In the genomic region with DNA sequence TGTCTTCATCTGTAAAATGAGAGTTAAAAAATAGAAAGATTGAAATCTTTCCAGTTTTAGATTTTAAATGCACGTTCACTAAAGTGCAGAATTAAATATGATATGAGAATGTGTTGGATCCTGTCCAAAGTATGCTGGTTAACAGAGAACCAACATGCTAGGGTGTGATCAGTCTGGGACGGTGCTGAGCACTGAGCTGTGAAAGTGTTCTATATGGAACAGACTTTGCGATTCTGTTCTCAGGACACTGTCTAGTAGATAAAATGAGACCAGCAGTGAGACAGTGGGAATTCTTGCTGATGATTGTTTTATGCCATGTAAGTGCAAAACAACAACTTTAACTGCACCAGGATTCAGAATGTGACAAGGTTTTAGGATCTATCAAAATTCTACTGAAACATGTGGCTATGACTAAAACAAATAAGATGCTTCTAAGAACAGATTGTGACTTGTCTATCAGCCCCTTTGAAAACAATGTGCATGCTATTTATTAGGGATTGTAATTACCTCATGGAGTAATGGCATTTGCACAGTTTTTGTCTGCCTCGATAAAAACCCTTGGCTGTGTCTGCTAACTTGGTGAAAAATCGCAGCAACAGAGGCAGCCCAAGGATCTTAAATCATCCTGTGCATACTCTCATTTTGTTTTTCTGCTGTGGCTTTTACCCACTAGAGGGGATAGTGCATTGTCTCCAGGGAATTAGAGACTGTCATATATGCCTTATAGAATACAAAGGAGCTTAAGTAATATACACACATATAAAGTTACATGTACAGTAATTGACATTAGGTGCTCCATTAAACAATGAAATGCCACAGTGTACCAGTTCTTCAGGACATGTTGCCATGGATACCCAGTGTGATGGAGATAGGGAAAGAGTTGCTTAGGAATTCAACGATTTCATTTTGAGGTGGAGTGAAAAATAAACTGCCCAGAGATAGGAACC, we compare ENCODE assay signal across 13 cellular contexts. TPM values are rescaled to one million over a fixed set of nuclear protein-coding genes. Genes with fewer than 3 reads are reported as not detected.
DNase-seq lines count a peak whose midpoint lies in the region; ATAC-seq and TF ChIP-seq lines count a peak whose summit lies in the region.
"Had no signal": no experiment of that assay in that cellular context is flagged by ENCODE, and none has a peak within 500 bp of the region (broad histone marks: within the 10 kb centered on the region; RNA-seq: fewer than 3 reads in every experiment).

No MANE protein-coding gene starts in this region.

- intact Hi-C loops in gastrocnemius medialis (cut with DNase I; ENCODE audit: low total_unique reads) (no loop called here), PC-3 (cut with micrococcal nuclease) (no loop called here)

- no peaks in the 10 kb centered on the region for H3K9me3 Mint-ChIP-seq in effector memory CD8-positive, alpha-beta T cell
- H3K9me3 Mint-ChIP-seq: activated T-cell treated with anti-CD3 and anti-CD28 coated beads, Interleukin-2, amount 50 U/mL, for 24 hours had no signal

- no peak for TF ChIP-seq POLR2A in gastrocnemius medialis (IDR thresholded peaks at IDR 0.05)

- H3K27me3 ChIP-seq in gastrocnemius medialis (no peaks in the 10 kb centered on the region), PC-3 (ENCODE audit: low read length) (no peaks in the 10 kb centered on the region)
- H3K27me3 ChIP-seq: testis had no signal

- no peak overlapping the region for H3K4me3 Mint-ChIP-seq in effector memory CD8-positive, alpha-beta T cell
- H3K4me3 Mint-ChIP-seq: activated T-cell treated with anti-CD3 and anti-CD28 coated beads, Interleukin-2, amount 50 U/mL, for 24 hours had no signal

- no peak overlapping the region for H2AFZ ChIP-seq in PC-3 (ENCODE audit: low read length)

- peaks cover 0 to 11% of the 10 kb centered on the region in 2 donors for H3K27me3 Mint-ChIP-seq in effector memory CD8-positive, alpha-beta T cell

- H3K27ac ChIP-seq in gastrocnemius medialis: peak overlapping the region; percentile 2 to 76 (median 11)
- H3K27ac ChIP-seq in PC-3 (ENCODE audit: low read length): no peak overlapping the region
- H3K27ac ChIP-seq: testis had no signal

- H3K27ac Mint-ChIP-seq in effector memory CD8-positive, alpha-beta T cell: no peak overlapping the region
- H3K27ac Mint-ChIP-seq: activated T-cell treated with anti-CD3 and anti-CD28 coated beads, Interleukin-2, amount 50 U/mL, for 24 hours had no signal

- peaks cover 7% of the 10 kb centered on the region; the same call in 1 of the 2 replicates for H3K79me2 ChIP-seq in PC-3 (ENCODE audit: low read length)

- H3K9ac ChIP-seq in PC-3 (ENCODE audit: low read length): no peak overlapping the region

- DNase-seq in NCI-H1417 (lab: John Stamatoyannopoulos, UW): peak in 2 of 3 experiments; percentile 15 to 38
- no peak for DNase-seq in NCI-H1417 treated with DMSO at 0.1 percent for 48 hours (lab: John Stamatoyannopoulos, UW)
- DNase-seq in NCI-H2171 treated with DMSO at 0.1 percent for 48 hours (lab: John Stamatoyannopoulos, UW): peak; percentile 63
- DNase-seq in effector memory CD8-positive, alpha-beta T cell: no peak
- DNase-seq in gastrocnemius medialis: no peak
- no peak for DNase-seq in H4 (ENCODE audit: low spot score)
- no peak for DNase-seq in PC-3
- DNase-seq: activated CD4-positive, CD25-positive, alpha-beta regulatory T cell treated with anti-CD3 and anti-CD28 coated beads, Interleukin-2, amount 50 U/mL, for 72 hours; activated T-cell treated with anti-CD3 and anti-CD28 coated beads, Interleukin-2, amount 50 U/mL, for 24 hours; NCI-H187; testis had no signal

- H3K9me2 ChIP-seq in PC-3 (replicated peaks; ENCODE audit: low read length): no peaks in the 10 kb centered on the region

- POLR2A ChIA-PET in PC-3 (lab: Charles Lee; ENCODE audit: unreplicated experiment): no interaction called here

- no peak overlapping the region for H3K4me2 ChIP-seq in PC-3 (ENCODE audit: low read length)

- peaks cover 46 to 78% of the 10 kb centered on the region in 2 donors for H3K4me1 ChIP-seq in gastrocnemius medialis
- H3K4me1 ChIP-seq in PC-3 (ENCODE audit: insufficient read depth, low read length): peaks cover 6% of the 10 kb centered on the region
- H3K4me1 ChIP-seq: testis had no signal

- no peak overlapping the region for H3K4me3 ChIP-seq in gastrocnemius medialis
- no peak overlapping the region for H3K4me3 ChIP-seq in PC-3 (ENCODE audit: low read length)
- H3K4me3 ChIP-seq: testis had no signal

- H3K9me3 ChIP-seq in gastrocnemius medialis (no peaks in the 10 kb centered on the region), PC-3 (ENCODE audit: low read length) (no peaks in the 10 kb centered on the region)
- H3K9me3 ChIP-seq: testis had no signal

- CTCF ChIA-PET in PC-3 (lab: Charles Lee): no interaction called here

- TF ChIP-seq CTCF in gastrocnemius medialis (IDR thresholded peaks at IDR 0.05 in 4 of 5, conservative IDR thresholded peaks at IDR 0.05 in 1 of 5) (no peak), PC-3 (conservative IDR thresholded peaks at IDR 0.05; ENCODE audit: low read depth, low read length) (no peak)

- peak; percentile 51 for ATAC-seq in effector memory CD8-positive, alpha-beta T cell (replicated peaks)
- ATAC-seq in gastrocnemius medialis (no peak), HG03196 (IDR thresholded peaks at IDR 0.05; ENCODE audit: unreplicated experiment) (no peak), PC-3 (no peak)
- ATAC-seq: HepG2 had no signal

- H3K4me1 Mint-ChIP-seq in effector memory CD8-positive, alpha-beta T cell (ENCODE audit: low read depth in 2 of 2): peaks cover 15 to 36% of the 10 kb centered on the region in 2 donors

- H3K36me3 ChIP-seq in gastrocnemius medialis: no peaks in the 10 kb centered on the region
- H3K36me3 ChIP-seq in PC-3 (ENCODE audit: low read depth, low read length): no peaks in the 10 kb centered on the region

- no TSS peak for BruUV-seq in PC-3 (replicated peaks; lab: Mats Ljungman, UMichigan)

- H3F3A ChIP-seq in PC-3 (ENCODE audit: low read length, unreplicated experiment): no peaks in the 10 kb centered on the region

- H4K20me1 ChIP-seq in PC-3 (ENCODE audit: low read length): no peaks in the 10 kb centered on the region

- in situ Hi-C loops in gastrocnemius medialis (cut with MboI; ENCODE audit: low sequenced_read_pairs in 4 of 4): no loop called here

- peaks cover 6% of the 10 kb centered on the region for H3K36me3 Mint-ChIP-seq in effector memory CD8-positive, alpha-beta T cell (ENCODE audit: insufficient read depth)

RNA-seq across cellular contexts. Expression of a gene that starts 55.1 kb away (rescaled TPM):
- total RNA-seq in gastrocnemius medialis (100 to 1,000 TPM; 225 to 517 (median 280) TPM), PC-3 (2014; rRNA removed) (23.1 and 29.8 TPM in 2 replicates)
- total RNA-seq in H4 (2014; rRNA removed; shearing (Covaris generic)): 22.4 and 29.8 TPM in 2 replicates

Comparison
In these comparisons a context has a peak if more than half of its experiments do, and no peak if none do; other contexts are left out.
1. DNase-seq: peak in NCI-H1417 (2 of 3) and NCI-H2171 treated with DMSO at 0.1 percent for 48 hours (single experiment); none in NCI-H1417 treated with DMSO at 0.1 percent for 48 hours (single experiment), effector memory CD8-positive, alpha-beta T cell (0 of 3), gastrocnemius medialis (0 of 2), H4 (single experiment) and PC-3 (single experiment).